ENCODE assay signal across 8 cellular contexts in genomic region chr1:77889240-77889637, GRCh38. TPM values are rescaled to one million over a fixed set of nuclear protein-coding genes. Genes with fewer than 3 reads are reported as not detected.
DNase-seq lines count a peak whose midpoint lies in the region; ATAC-seq and TF ChIP-seq lines count a peak whose summit lies in the region.

No MANE protein-coding gene starts in this region.

- ATAC-seq in GM21526 (IDR thresholded peaks at IDR 0.05; ENCODE audit: low FRiP score, unreplicated experiment), result no peak

- no peak for DNase-seq in activated CD4-positive, alpha-beta memory T cell treated with anti-CD3 and anti-CD28 coated beads for 36 hours
- no peak for DNase-seq in activated CD4-positive, alpha-beta memory T cell treated with anti-CD3 and anti-CD28 coated beads, Interleukin-2, amount 10 ng/mL, durations not matched to agents 7 days and 5 days
- no peak for DNase-seq in SK-N-MC (ENCODE audit: low read depth, low spot score)
- peak; percentile 76 for DNase-seq in fibroblast of mammary gland (ENCODE audit: low read depth)
- no peak for DNase-seq in activated effector memory CD4-positive, alpha-beta T cell treated with anti-CD3 and anti-CD28 coated beads, Interleukin-2, amount 50 U/mL, for 16 hours
- no peak for DNase-seq in AML-193 (lab: John Stamatoyannopoulos, UW)

- H3K4me1 Mint-ChIP-seq in activated CD4-positive, alpha-beta memory T cell treated with anti-CD3 and anti-CD28 coated beads for 36 hours (ENCODE audit: low read depth), result peaks cover 8% of the 10 kb centered on the region
- H3K4me1 Mint-ChIP-seq in activated CD4-positive, alpha-beta memory T cell treated with anti-CD3 and anti-CD28 coated beads, Interleukin-2, amount 10 ng/mL, durations not matched to agents 7 days and 5 days, result peaks cover 6% of the 10 kb centered on the region
- peaks cover 36% of the 10 kb centered on the region for H3K4me1 Mint-ChIP-seq in nephron

- H3K9me3 Mint-ChIP-seq in activated CD4-positive, alpha-beta memory T cell treated with anti-CD3 and anti-CD28 coated beads for 36 hours, result no peaks in the 10 kb centered on the region
- no peaks in the 10 kb centered on the region for H3K9me3 Mint-ChIP-seq in activated CD4-positive, alpha-beta memory T cell treated with anti-CD3 and anti-CD28 coated beads, Interleukin-2, amount 10 ng/mL, durations not matched to agents 7 days and 5 days
- peaks cover 2% of the 10 kb centered on the region for H3K9me3 Mint-ChIP-seq in nephron

- peaks cover 18% of the 10 kb centered on the region for H3K27me3 Mint-ChIP-seq in activated CD4-positive, alpha-beta memory T cell treated with anti-CD3 and anti-CD28 coated beads for 36 hours
- H3K27me3 Mint-ChIP-seq in activated CD4-positive, alpha-beta memory T cell treated with anti-CD3 and anti-CD28 coated beads, Interleukin-2, amount 10 ng/mL, durations not matched to agents 7 days and 5 days, result peaks cover 14% of the 10 kb centered on the region
- H3K27me3 Mint-ChIP-seq in nephron (ENCODE audit: low read depth), result no peaks in the 10 kb centered on the region

- H3K36me3 ChIP-seq in SK-N-MC (ENCODE audit: insufficient read depth, low read length), result no peaks in the 10 kb centered on the region

- peak overlapping the region; percentile 62 for H3K4me3 Mint-ChIP-seq in activated CD4-positive, alpha-beta memory T cell treated with anti-CD3 and anti-CD28 coated beads for 36 hours
- no peak overlapping the region for H3K4me3 Mint-ChIP-seq in activated CD4-positive, alpha-beta memory T cell treated with anti-CD3 and anti-CD28 coated beads, Interleukin-2, amount 10 ng/mL, durations not matched to agents 7 days and 5 days
- peak overlapping the region; percentile 87 to 92 (median 92) for H3K4me3 Mint-ChIP-seq in nephron

- TF ChIP-seq CTCF in fibroblast of mammary gland (conservative IDR thresholded peaks at IDR 0.05; ENCODE audit: control insufficient read depth, insufficient read depth, low read depth, low read length) (no peak), nephron (IDR thresholded peaks at IDR 0.05; ENCODE audit: unreplicated experiment in 3 of 3) (no peak)

- no peaks in the 10 kb centered on the region for H3K9me3 ChIP-seq in SK-N-MC (ENCODE audit: low read depth, low read length)

- POLR2A ChIA-PET in activated CD4-positive, alpha-beta memory T cell treated with anti-CD3 and anti-CD28 coated beads for 36 hours (lab: Charles Lee), result no interaction called here
- POLR2A ChIA-PET in activated CD4-positive, alpha-beta memory T cell treated with anti-CD3 and anti-CD28 coated beads, Interleukin-2, amount 10 ng/mL, durations not matched to agents 7 days and 5 days (lab: Charles Lee), result interaction anchor here (0.6 kb wide), 1 partner anchor 208 kb away, joined by 3 read pairs; no protein-coding TSS in a partner anchor

- H3K36me3 Mint-ChIP-seq in activated CD4-positive, alpha-beta memory T cell treated with anti-CD3 and anti-CD28 coated beads for 36 hours, result peaks cover 5% of the 10 kb centered on the region
- H3K36me3 Mint-ChIP-seq in activated CD4-positive, alpha-beta memory T cell treated with anti-CD3 and anti-CD28 coated beads, Interleukin-2, amount 10 ng/mL, durations not matched to agents 7 days and 5 days (ENCODE audit: low read depth), result no peaks in the 10 kb centered on the region
- H3K36me3 Mint-ChIP-seq in nephron (ENCODE audit: low read depth), result peaks cover 8% of the 10 kb centered on the region

- H3K27ac ChIP-seq in SK-N-MC, result no peak overlapping the region

- intact Hi-C loops in activated CD4-positive, alpha-beta memory T cell treated with anti-CD3 and anti-CD28 coated beads for 36 hours (cut with micrococcal nuclease), result no loop called here

- CTCF ChIA-PET in activated CD4-positive, alpha-beta memory T cell treated with anti-CD3 and anti-CD28 coated beads for 36 hours (lab: Charles Lee), result no interaction called here
- CTCF ChIA-PET in activated CD4-positive, alpha-beta memory T cell treated with anti-CD3 and anti-CD28 coated beads, Interleukin-2, amount 10 ng/mL, durations not matched to agents 7 days and 5 days (lab: Charles Lee), result no interaction called here

- H3K4me3 ChIP-seq in SK-N-MC (peak overlapping the region; percentile 93), fibroblast of mammary gland (ENCODE audit: control insufficient read depth, low read depth, low read length) (peak overlapping the region; percentile 86)

- no peak overlapping the region for H3K27ac Mint-ChIP-seq in activated CD4-positive, alpha-beta memory T cell treated with anti-CD3 and anti-CD28 coated beads for 36 hours
- no peak overlapping the region for H3K27ac Mint-ChIP-seq in activated CD4-positive, alpha-beta memory T cell treated with anti-CD3 and anti-CD28 coated beads, Interleukin-2, amount 10 ng/mL, durations not matched to agents 7 days and 5 days
- peak overlapping the region; percentile 96 to 99 (median 99) for H3K27ac Mint-ChIP-seq in nephron

- peak overlapping the region; percentile 79 for H3K9ac ChIP-seq in SK-N-MC (ENCODE audit: insufficient read length)

RNA-seq across cellular contexts. Expression of gene NEXN, which starts 0.8 kb away (rescaled TPM):
- total RNA-seq in activated CD4-positive, alpha-beta memory T cell treated with anti-CD3 and anti-CD28 coated beads for 36 hours, result under 1 TPM; 0.51 to 0.57 TPM
- total RNA-seq in activated CD4-positive, alpha-beta memory T cell treated with anti-CD3 and anti-CD28 coated beads, Interleukin-2, amount 10 ng/mL, durations not matched to agents 7 days and 5 days, result 1 to 10 TPM in 1 of 2 experiments, under 1 TPM in 1; 0.95 to 1.1 TPM

Comparison
In these comparisons a context has a peak if more than half of its experiments do, and no peak if none do; other contexts are left out.
1. H3K27ac Mint-ChIP-seq: peak in nephron (3 of 3); none in activated CD4-positive, alpha-beta memory T cell treated with anti-CD3 and anti-CD28 coated beads for 36 hours (single experiment) and activated CD4-positive, alpha-beta memory T cell treated with anti-CD3 and anti-CD28 coated beads, Interleukin-2, amount 10 ng/mL, durations not matched to agents 7 days and 5 days (single experiment).